Comparison of ENCODE assay signal across 1 cellular context in the genomic region with DNA sequence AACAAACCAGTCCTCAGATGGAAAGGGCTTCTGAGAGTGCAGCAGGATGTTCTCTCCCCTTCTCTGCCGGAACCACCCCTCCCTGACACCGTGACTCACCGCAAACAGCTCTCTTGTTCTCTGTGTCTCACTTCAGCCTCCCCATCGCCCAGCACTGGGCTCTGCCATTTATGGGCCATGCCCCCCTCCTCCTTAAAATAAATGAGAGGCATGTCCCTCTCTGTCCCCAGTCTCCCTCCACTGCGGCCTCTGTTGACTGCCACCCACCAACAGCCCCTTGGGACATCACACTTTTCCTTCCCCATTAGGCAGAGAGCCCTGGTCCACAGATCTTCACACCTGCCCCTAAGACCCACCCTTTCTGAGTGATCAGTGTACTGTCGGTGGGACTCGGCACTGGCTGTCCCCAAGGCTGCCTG.
TF ChIP-seq lines count a peak whose summit lies in the region.

No MANE protein-coding gene starts in this region.

TF ChIP-seq in GM12878, 131 proteins besides CTCF, POLR2A, EP300 and RAD21 (continued from another document):
- TF ChIP-seq USF1 (IDR thresholded peaks at IDR 0.05; ENCODE audit: borderline replicate concordance, extremely low read length, insufficient read depth, low read depth, low read length): no peak
- peak; percentile 28; the same call in 1 of the 2 replicates for TF ChIP-seq ZBTB40 (IDR thresholded peaks at IDR 0.05; ENCODE audit: borderline replicate concordance)
- peak; percentile 56 to 63 for TF ChIP-seq IKZF2 (IDR thresholded peaks at IDR 0.05)
- no peak for TF ChIP-seq PAX8 (IDR thresholded peaks at IDR 0.05)
- peak; percentile 83 for TF ChIP-seq MEF2B (IDR thresholded peaks at IDR 0.05; ENCODE audit: partially characterized antibody, poor library complexity, severe bottlenecking)
- no peak for TF ChIP-seq CBFB (IDR thresholded peaks at IDR 0.05; ENCODE audit: low read depth)
- no peak for TF ChIP-seq JUNB (IDR thresholded peaks at IDR 0.05)
- TF ChIP-seq MTA2 (IDR thresholded peaks at IDR 0.05; ENCODE audit: low read depth): peak; percentile 49; the same call in 1 of the 2 replicates
